ENCODE assay signal across 8 cellular contexts in the genomic region with DNA sequence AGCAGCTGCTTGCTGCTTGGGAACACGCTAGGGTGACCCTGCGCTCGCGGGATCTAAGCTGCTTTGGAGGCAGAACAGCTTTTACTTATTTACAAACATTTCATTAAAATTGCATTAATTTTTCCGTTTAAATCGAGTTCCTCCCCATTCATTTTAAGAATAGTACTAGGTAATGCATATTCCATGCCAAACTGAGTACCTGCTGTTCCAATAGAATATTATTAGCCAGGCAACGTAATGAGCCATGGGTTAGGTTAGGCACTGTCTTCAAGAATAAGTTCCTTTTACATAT. TPM values are rescaled to one million over a fixed set of nuclear protein-coding genes. Genes with fewer than 3 reads are reported as not detected.
A peak's percentile ranks its signal among the peaks of the same experiment; 100 is the strongest.
DNase-seq lines count a peak whose midpoint lies in the region; TF ChIP-seq lines count a peak whose summit lies in the region.

No MANE protein-coding gene starts in this region.

- H3K36me3 ChIP-seq in GM06990 (ENCODE audit: control insufficient read depth, insufficient read depth, low read length) (no peaks in the 10 kb centered on the region), MG63 (no peaks in the 10 kb centered on the region; the same call in 1 of the 2 replicates), duodenal mucosa (ENCODE audit: control insufficient read depth in 1 of 2, insufficient read depth in 2 of 2, low read length in 2 of 2) (no peaks in the 10 kb centered on the region), neutrophil (no peaks in the 10 kb centered on the region)

- TF ChIP-seq CTCF in GM06990 (IDR thresholded peaks at IDR 0.05; ENCODE audit: insufficient read depth, low read length, poor library complexity, severe bottlenecking) (no peak), neutrophil (IDR thresholded peaks at IDR 0.05) (no peak)

- H3K27me3 ChIP-seq in GM06990 (replicated peaks; ENCODE audit: control insufficient read depth, insufficient read depth, low read length) (no peaks in the 10 kb centered on the region), MG63 (no peaks in the 10 kb centered on the region), duodenal mucosa (ENCODE audit: control insufficient read depth in 1 of 2, insufficient read depth in 2 of 2, low read length in 2 of 2) (no peaks in the 10 kb centered on the region), neutrophil (no peaks in the 10 kb centered on the region)

- H3K4me1 ChIP-seq in duodenal mucosa (ENCODE audit: control insufficient read depth in 1 of 2, insufficient read depth in 2 of 2, low read length in 2 of 2) = peaks cover 8 to 21% of the 10 kb centered on the region in 2 donors
- H3K4me1 ChIP-seq in neutrophil (ENCODE audit: control insufficient read depth in 1 of 2, insufficient read depth in 1 of 2, low read depth in 1 of 2, low read length in 1 of 2) = peaks cover 54 to 57% of the 10 kb centered on the region in 2 experiments

- H3K9me3 ChIP-seq in MG63 (no peaks in the 10 kb centered on the region), duodenal mucosa (ENCODE audit: control insufficient read depth in 1 of 2, low read length in 2 of 2) (no peaks in the 10 kb centered on the region), neutrophil (no peaks in the 10 kb centered on the region)

- H3K4me3 ChIP-seq in GM06990 (replicated peaks; ENCODE audit: low read depth, low read length) (peak overlapping the region; percentile 80), MG63 (peak overlapping the region; percentile 86), duodenal mucosa (ENCODE audit: low read depth in 1 of 2, low read length in 2 of 2) (peak overlapping the region; percentile 79 to 84), neutrophil (ENCODE audit: low read depth in 1 of 2, low read length in 1 of 2) (peak overlapping the region; percentile 85 to 99)

- H3K9ac ChIP-seq in duodenal mucosa (ENCODE audit: low read depth in 1 of 2, low read length in 2 of 2) = peak overlapping the region; percentile 54 to 82

- DNase-seq in GM06990 (ENCODE audit: extremely low read depth, insufficient read length) (no peak), MG63 (no peak), NCI-H128 (lab: John Stamatoyannopoulos, UW; ENCODE audit: unreplicated experiment) (no peak), NCI-H2029 treated with DMSO at 0.1 percent for 48 hours (lab: John Stamatoyannopoulos, UW) (no peak), posterior vena cava (ENCODE audit: low spot score) (no peak)
- DNase-seq in activated CD4-positive, CD25-positive, alpha-beta regulatory T cell (lab: John Stamatoyannopoulos, UW) = no peak

- intact Hi-C loops in posterior vena cava (cut with DNase I) = no loop called here

- H3K27ac ChIP-seq in duodenal mucosa (ENCODE audit: low read depth, low read length) = no peak overlapping the region
- peak overlapping the region; percentile 94 for H3K27ac ChIP-seq in neutrophil

RNA-seq across cellular contexts. Expression of gene EXOC6, which starts 0.9 kb away (rescaled TPM):
- total RNA-seq in MG63 (2014; rRNA removed; shearing (Covaris generic); ENCODE audit: low replicate concordance) = 6.8 and 10.8 TPM in 2 replicates
- 10 to 100 TPM; 13.1 to 17.6 TPM for total RNA-seq in posterior vena cava
